ENCODE assay signal across 8 cellular contexts in genomic region chr13:109569938-109570711, GRCh38.
DNase-seq lines count a peak whose midpoint lies in the region; ATAC-seq and FAIRE-seq lines count a peak whose summit lies in the region.

No MANE protein-coding gene starts in this region.

- no peak for FAIRE-seq in HTR-8/SVneo (lab: Jason Lieb, UNC)

- peak; percentile 52 for DNase-seq in RPMI8226
- DNase-seq in pons (ENCODE audit: low spot score) = peak; percentile 3
- DNase-seq in HTR-8/SVneo (ENCODE audit: insufficient read length, low spot score) = no peak
- no peak for DNase-seq in C1 segment of cervical spinal cord (lab: John Stamatoyannopoulos, UW)
- no peak for DNase-seq in NCI-H2081 (lab: John Stamatoyannopoulos, UW)
- no peak for DNase-seq in DMS153 (lab: John Stamatoyannopoulos, UW)

- ATAC-seq in GM18870 (IDR thresholded peaks at IDR 0.05; ENCODE audit: unreplicated experiment) (peak; percentile 95), HG02798 (IDR thresholded peaks at IDR 0.05; ENCODE audit: poor library complexity, unreplicated experiment) (peak; percentile 94)

Comparison
In these comparisons a context has a peak if more than half of its experiments do, and no peak if none do; other contexts are left out.
1. DNase-seq: peak in RPMI8226 (single experiment) and pons (single experiment); none in HTR-8/SVneo (single experiment), C1 segment of cervical spinal cord (0 of 14), NCI-H2081 (0 of 2) and DMS153 (single experiment).